ENCODE assay signal across 21 cellular contexts in genomic region chr5:59637878-59638580, GRCh38.
DNase-seq lines count a peak whose midpoint lies in the region; ATAC-seq, FAIRE-seq and TF ChIP-seq lines count a peak whose summit lies in the region.
"Had no signal": no experiment of that assay in that cellular context is flagged by ENCODE, and none has a peak within 500 bp of the region (broad histone marks: within the 10 kb centered on the region; RNA-seq: fewer than 3 reads in every experiment).

No MANE protein-coding gene starts in this region.

- H3K79me2 ChIP-seq in GM23248 (ENCODE audit: insufficient read depth): no peaks in the 10 kb centered on the region
- H3K79me2 ChIP-seq in PC-3 (ENCODE audit: low read length): no peaks in the 10 kb centered on the region
- H3K79me2 ChIP-seq in endothelial cell of umbilical vein (ENCODE audit: control insufficient read depth, insufficient read depth, low read length): peaks cover 3% of the 10 kb centered on the region

- H3F3A ChIP-seq in GM23248 (ENCODE audit: insufficient read depth) (no peaks in the 10 kb centered on the region), PC-3 (ENCODE audit: low read length, unreplicated experiment) (no peaks in the 10 kb centered on the region)

- peaks cover 47% of the 10 kb centered on the region for H3K36me3 Mint-ChIP-seq in mesothelial cell of epicardium
- H3K36me3 Mint-ChIP-seq: CD4-positive, CD25-positive, alpha-beta regulatory T cell had no signal

- intact Hi-C loops in PC-3 (cut with micrococcal nuclease) (loop anchor here (1.0 to 2.0 kb wide), 2 partner anchors 21 to 47 kb away; no protein-coding TSS in a partner anchor), endothelial cell of umbilical vein (cut with micrococcal nuclease) (no loop called here), posterior vena cava (cut with DNase I) (no loop called here)

- in situ Hi-C loops in GM23248 (cut with MboI): no loop called here

- H3K9me2 ChIP-seq in GM23248 (ENCODE audit: insufficient read depth) (no peaks in the 10 kb centered on the region), PC-3 (replicated peaks; ENCODE audit: low read length) (no peaks in the 10 kb centered on the region)

- H3K27me3 ChIP-seq in GM23248 (replicated peaks; ENCODE audit: insufficient read depth): no peaks in the 10 kb centered on the region
- H3K27me3 ChIP-seq in PC-3 (ENCODE audit: low read length): no peaks in the 10 kb centered on the region
- H3K27me3 ChIP-seq in endothelial cell of umbilical vein (ENCODE audit: control insufficient read depth in 2 of 2, insufficient read depth in 2 of 2, low read length in 2 of 2): no peaks in the 10 kb centered on the region

- no TSS peak for BruUV-seq in PC-3 (replicated peaks; lab: Mats Ljungman, UMichigan)
- BruUV-seq in endothelial cell of umbilical vein (replicated peaks; lab: Mats Ljungman, UMichigan): no TSS peak

- H3K4me1 ChIP-seq in GM23248 (ENCODE audit: insufficient read depth) (no peaks in the 10 kb centered on the region), PC-3 (ENCODE audit: insufficient read depth, low read length) (peaks cover 22% of the 10 kb centered on the region), endothelial cell of umbilical vein (ENCODE audit: control insufficient read depth, extremely low read depth, insufficient read depth, low read length) (peaks cover 10% of the 10 kb centered on the region)

- H3K27ac ChIP-seq in GM23248 (no peak overlapping the region), PC-3 (ENCODE audit: low read length) (peak overlapping the region; percentile 65), endothelial cell of umbilical vein (ENCODE audit: insufficient read depth, low read depth, low read length) (peak overlapping the region; percentile 57)

- H3K9me3 ChIP-seq in GM23248 (ENCODE audit: low read depth) (no peaks in the 10 kb centered on the region), PC-3 (ENCODE audit: low read length) (no peaks in the 10 kb centered on the region), endothelial cell of umbilical vein (replicated peaks; ENCODE audit: control insufficient read depth, insufficient read depth, low read length) (no peaks in the 10 kb centered on the region)

- POLR2A ChIA-PET in PC-3 (lab: Charles Lee; ENCODE audit: unreplicated experiment) (interaction anchor here (0.5 kb wide), 1 partner anchor 106 kb away, joined by 4 read pairs; no protein-coding TSS in a partner anchor), endothelial cell of umbilical vein (lab: Charles Lee) (no interaction called here)

- H2AFZ ChIP-seq in GM23248: no peak overlapping the region
- no peak overlapping the region for H2AFZ ChIP-seq in PC-3 (ENCODE audit: low read length)
- H2AFZ ChIP-seq in endothelial cell of umbilical vein (ENCODE audit: low read depth, low read length): no peak overlapping the region

- ATAC-seq in PC-3: peak; percentile 86
- ATAC-seq in HG02884 (IDR thresholded peaks at IDR 0.05; ENCODE audit: unreplicated experiment): no peak
- no peak for ATAC-seq in HG02970 (IDR thresholded peaks at IDR 0.05; ENCODE audit: low FRiP score, unreplicated experiment)
- ATAC-seq: HepG2, K562, Panc1 had no signal

- H3K4me1 Mint-ChIP-seq in mesothelial cell of epicardium: peaks cover 36% of the 10 kb centered on the region

- no peaks in the 10 kb centered on the region for H3K27me3 Mint-ChIP-seq in mesothelial cell of epicardium (ENCODE audit: low read depth)

- FAIRE-seq in endothelial cell of umbilical vein (lab: Jason Lieb, UNC): peak; percentile 69
- FAIRE-seq: GM12891, H1, HepG2, K562 had no signal

- H3K4me3 ChIP-seq in GM23248: no peak overlapping the region
- H3K4me3 ChIP-seq in PC-3 (ENCODE audit: low read length): no peak overlapping the region
- no peak overlapping the region for H3K4me3 ChIP-seq in endothelial cell of umbilical vein (replicated peaks in 1 of 3; ENCODE audit: insufficient read depth in 1 of 3, low read depth in 1 of 3, low read length in 3 of 3)
- H3K4me3 ChIP-seq: K562 had no signal

- H4K20me1 ChIP-seq in GM23248 (ENCODE audit: insufficient read depth) (no peaks in the 10 kb centered on the region), PC-3 (ENCODE audit: low read length) (no peaks in the 10 kb centered on the region), endothelial cell of umbilical vein (replicated peaks; ENCODE audit: control insufficient read depth, extremely low read depth, insufficient read depth, low read length) (no peaks in the 10 kb centered on the region)

- peaks cover 33% of the 10 kb centered on the region for H3K9me3 Mint-ChIP-seq in mesothelial cell of epicardium

- CTCF ChIA-PET in PC-3 (lab: Charles Lee): no interaction called here
- CTCF ChIA-PET in endothelial cell of umbilical vein (lab: Charles Lee): interaction anchor here (0.6 to 2.2 kb wide), 3 partner anchors 17 to 132 kb away, joined by 3 to 7 read pairs (median 4); no protein-coding TSS in a partner anchor

- H3K27ac Mint-ChIP-seq in mesothelial cell of epicardium: peak overlapping the region; percentile 65
- H3K27ac Mint-ChIP-seq: CD4-positive, CD25-positive, alpha-beta regulatory T cell had no signal

- H3K9me1 ChIP-seq in endothelial cell of umbilical vein (replicated peaks; ENCODE audit: control insufficient read depth, extremely low read depth, insufficient read depth, low read length): no peaks in the 10 kb centered on the region

- DNase-seq in GM23248: peak; percentile 7
- peak; percentile 49 for DNase-seq in PC-3
- peak; percentile 41 for DNase-seq in endothelial cell of umbilical vein (ENCODE audit: low read depth, low spot score)
- no peak for DNase-seq in mesothelial cell of epicardium (ENCODE audit: low spot score in 2 of 2, unreplicated experiment in 2 of 2)
- no peak for DNase-seq in mucosa of gallbladder (ENCODE audit: low spot score)
- no peak for DNase-seq in posterior vena cava (ENCODE audit: low spot score)
- DNase-seq: CD4-positive, CD25-positive, alpha-beta regulatory T cell; COR-L47; DMS79 treated with DMSO at 0.1 percent for 48 hours; NCI-H1092 treated with DMSO at 0.1 percent for 48 hours; NCI-H1436 treated with DMSO at 0.1 percent for 48 hours; NCI-H1930; NCI-H510A; NCI-H748 treated with DMSO at 0.1 percent for 48 hours had no signal

- 74 to 80% methylated on average over 4 of the region's 4 CpGs for WGBS in GM23248 (ENCODE audit: low coverage in 1 of 2, low lambda C conversion rate in 2 of 2, missing lambda C conversion rate in 2 of 2), 2 experiments

- TF ChIP-seq CTCF in PC-3 (conservative IDR thresholded peaks at IDR 0.05; ENCODE audit: low read depth, low read length) (no peak), endothelial cell of umbilical vein (IDR thresholded peaks at IDR 0.05; ENCODE audit: extremely low read depth in 1 of 2, insufficient read depth in 1 of 2, low read depth in 1 of 2, low read length in 2 of 2) (no peak), mesothelial cell of epicardium (IDR thresholded peaks at IDR 0.05; ENCODE audit: unreplicated experiment) (no peak)

- no peak overlapping the region for H3K4me3 Mint-ChIP-seq in mesothelial cell of epicardium
- H3K4me3 Mint-ChIP-seq: CD4-positive, CD25-positive, alpha-beta regulatory T cell had no signal

- no peaks in the 10 kb centered on the region for H3K36me3 ChIP-seq in GM23248 (ENCODE audit: low read depth)
- H3K36me3 ChIP-seq in PC-3 (ENCODE audit: low read depth, low read length): no peaks in the 10 kb centered on the region
- H3K36me3 ChIP-seq in endothelial cell of umbilical vein (ENCODE audit: control insufficient read depth in 2 of 2, extremely low read depth in 1 of 2, insufficient read depth in 2 of 2, low read length in 2 of 2): no peaks in the 10 kb centered on the region

- dilution Hi-C loops in endothelial cell of umbilical vein (cut with MboI; ENCODE audit: extremely low pct_ligation_motif_present, low sequenced_read_pairs): no loop called here

- H3K4me2 ChIP-seq in GM23248 (ENCODE audit: unreplicated experiment) (no peak overlapping the region), PC-3 (ENCODE audit: low read length) (peak overlapping the region; percentile 41), endothelial cell of umbilical vein (ENCODE audit: insufficient read depth, low read length) (peak overlapping the region; percentile 61)

- H3K9ac ChIP-seq in GM23248 (no peak overlapping the region), PC-3 (ENCODE audit: low read length) (0 out of 2 replicates have a peak overlapping the region, but pooled peaks have one; percentile 13), endothelial cell of umbilical vein (replicated peaks; ENCODE audit: extremely low read depth, insufficient read depth, low read length) (no peak overlapping the region)

- TF ChIP-seq POLR2A in endothelial cell of umbilical vein (IDR thresholded peaks at IDR 0.05; ENCODE audit: low read depth, low read length): no peak

TF ChIP-seq in endothelial cell of umbilical vein, 7 proteins besides CTCF, POLR2A, EP300 and RAD21:
- peak; percentile 74 for TF ChIP-seq FOS (IDR thresholded peaks at IDR 0.05; ENCODE audit: borderline replicate concordance, insufficient read depth, low read length)
- TF ChIP-seq JUN (IDR thresholded peaks at IDR 0.05; ENCODE audit: borderline replicate concordance, insufficient read depth, insufficient read length, low read depth): peak; percentile 43
- TF ChIP-seq GATA2 (IDR thresholded peaks at IDR 0.05; ENCODE audit: insufficient read depth, insufficient read length, low read depth, low read length): peak; percentile 45
- TF ChIP-seq EZH2 (IDR thresholded peaks at IDR 0.05; ENCODE audit: borderline replicate concordance, low read depth, low read length, severe bottlenecking): no peak
TF ChIP-seq in endothelial cell of umbilical vein: peak in this region for 3.

Comparison
In these comparisons a context has a peak if more than half of its experiments do, and no peak if none do; other contexts are left out.
1. DNase-seq: peak in GM23248 (single experiment), PC-3 (single experiment) and endothelial cell of umbilical vein (single experiment); none in mesothelial cell of epicardium (0 of 2), mucosa of gallbladder (single experiment) and posterior vena cava (single experiment).